26 cellular contexts compared by ENCODE assay signal in the genomic region with DNA sequence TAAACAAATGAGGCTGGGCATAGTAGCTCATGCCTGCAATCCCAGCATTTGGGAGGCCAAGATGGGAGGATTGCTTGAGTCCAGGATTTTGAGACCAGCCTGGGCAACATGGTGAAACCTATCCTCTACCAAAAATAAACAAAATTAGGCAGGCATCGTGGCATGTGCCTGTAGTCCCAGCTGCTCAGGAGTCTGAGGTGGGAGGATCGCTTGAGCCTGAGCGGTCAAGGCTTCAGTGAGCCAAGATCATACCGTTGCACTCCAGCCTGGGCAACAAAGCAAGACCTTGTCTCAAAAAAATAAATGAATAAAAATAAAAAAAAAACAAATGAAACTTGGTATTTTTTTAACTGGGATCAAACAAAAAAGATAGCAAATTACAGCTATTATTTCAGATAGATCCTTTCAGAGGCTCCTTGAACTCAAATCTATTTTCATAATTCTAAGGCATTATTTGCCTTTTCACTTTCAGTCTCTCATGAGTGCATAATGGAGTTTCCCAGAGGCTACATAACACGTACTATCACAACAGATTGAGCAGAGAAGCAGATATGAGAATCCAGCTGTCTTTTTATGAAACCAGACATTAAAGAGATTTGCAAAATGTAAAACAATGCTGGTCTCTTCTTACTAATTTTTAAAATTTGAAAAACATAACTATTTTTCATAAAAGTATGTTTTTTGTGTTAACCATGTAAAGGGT. TPM values are rescaled to one million over a fixed set of nuclear protein-coding genes. Genes with fewer than 3 reads are reported as not detected.
A peak's percentile ranks its signal among the peaks of the same experiment; 100 is the strongest.
DNase-seq lines count a peak whose midpoint lies in the region; ATAC-seq, FAIRE-seq and TF ChIP-seq lines count a peak whose summit lies in the region.
"Had no signal": no experiment of that assay in that cellular context is flagged by ENCODE, and none has a peak within 500 bp of the region (broad histone marks: within the 10 kb centered on the region; RNA-seq: fewer than 3 reads in every experiment).

No MANE protein-coding gene starts in this region.

- DNase-seq in GM12892 (ENCODE audit: insufficient read length) (no peak), naive B cell (no peak), pancreas (no peak), AG08395 (ENCODE audit: low spot score) (no peak), transverse colon (no peak)
- DNase-seq: activated CD4-positive, alpha-beta T cell treated with anti-CD3 and anti-CD28 coated beads for 36 hours; activated gamma-delta T cell; activated T-cell treated with anti-CD3 and anti-CD28 coated beads, Interleukin-2, amount 50 U/mL, for 24 hours; Caco-2; GDM1; NCI-H1105; NCI-H1930; NCI-H69; right cardiac atrium; stimulated activated CD4-positive, alpha-beta T cell treated with anti-CD3 and anti-CD28 coated beads, Interleukin-2, amount 100 ng/mL, for 48 hours; T-cell; upper lobe of left lung had no signal

- intact Hi-C loops in pancreas (cut with DNase I): no loop called here
- intact Hi-C loops in transverse colon (cut with DNase I; ENCODE audit: low total_unique reads): no loop called here

- peaks cover 9 to 17% of the 10 kb centered on the region in 2 donors for H3K36me3 Mint-ChIP-seq in naive B cell

- peaks cover 2 to 7% (median 4%) of the 10 kb centered on the region in 7 donors for H3K9me3 Mint-ChIP-seq in naive B cell
- H3K9me3 Mint-ChIP-seq: central memory CD8-positive, alpha-beta T cell; GM23338; neural crest cell had no signal

- H3K4me3 Mint-ChIP-seq in naive B cell: peak overlapping the region in 7 of 8 donors; percentile 6 to 73 (median 57)
- H3K4me3 Mint-ChIP-seq: activated CD4-positive, alpha-beta T cell treated with anti-CD3 and anti-CD28 coated beads for 36 hours; activated T-cell treated with anti-CD3 and anti-CD28 coated beads, Interleukin-2, amount 50 U/mL, for 24 hours; central memory CD8-positive, alpha-beta T cell; GM23338; neural crest cell; T-cell had no signal

- TF ChIP-seq POLR2A in GM12892 (IDR thresholded peaks at IDR 0.05; ENCODE audit: low read depth, low read length) (no peak), transverse colon (IDR thresholded peaks at IDR 0.05) (no peak)

- H3K9me3 ChIP-seq in pancreas (no peaks in the 10 kb centered on the region), transverse colon (no peaks in the 10 kb centered on the region)
- H3K9me3 ChIP-seq: Caco-2, SJSA1, upper lobe of left lung had no signal

- no peak for TF ChIP-seq EP300 in transverse colon (IDR thresholded peaks at IDR 0.05; ENCODE audit: low read depth)

- no peaks in the 10 kb centered on the region for H3K27me3 Mint-ChIP-seq in naive B cell
- H3K27me3 Mint-ChIP-seq: activated CD4-positive, alpha-beta T cell treated with anti-CD3 and anti-CD28 coated beads for 36 hours; activated T-cell treated with anti-CD3 and anti-CD28 coated beads, Interleukin-2, amount 50 U/mL, for 24 hours; central memory CD8-positive, alpha-beta T cell; T-cell had no signal

- ATAC-seq in GM18907 (IDR thresholded peaks at IDR 0.05; ENCODE audit: unreplicated experiment): peak; percentile 61
- peak; percentile 42 for ATAC-seq in HG02981 (IDR thresholded peaks at IDR 0.05; ENCODE audit: unreplicated experiment)
- peak; percentile 71 to 77 for ATAC-seq in naive B cell (ENCODE audit: low read depth in 2 of 2)
- ATAC-seq in pancreas: no peak
- ATAC-seq: activated CD4-positive, alpha-beta T cell treated with anti-CD3 and anti-CD28 coated beads for 36 hours; GM23338; right cardiac atrium; T-cell had no signal

- H3K4me1 ChIP-seq in pancreas (no peaks in the 10 kb centered on the region), transverse colon (peaks cover 0 to 8% (median 0%) of the 10 kb centered on the region in 4 donors)

- in situ Hi-C loops in transverse colon (cut with MboI; ENCODE audit: low pct_ligation_motif_present in 1 of 4, low pct_unique_long_range_greater_than_20kb in 1 of 4, low sequenced_read_pairs in 3 of 4): loop anchor here in 2 of 4 donors (25.0 kb wide), 2 partner anchors 163 to 238 kb away; a partner anchor contains a TSS

- H3K36me3 ChIP-seq in pancreas: no peaks in the 10 kb centered on the region
- H3K36me3 ChIP-seq in transverse colon: no peaks in the 10 kb centered on the region
- H3K36me3 ChIP-seq: SJSA1, upper lobe of left lung had no signal

- H3K27ac ChIP-seq in pancreas (no peak overlapping the region), transverse colon (no peak overlapping the region)
- H3K27ac ChIP-seq: BLaER1 treated with 17β-estradiol and CSF1 and Interleukin-3, amounts not matched to agents 10 nM and 100 nM; SJSA1; upper lobe of left lung had no signal

- peaks cover 51 to 86% (median 59%) of the 10 kb centered on the region in 3 donors for H3K4me1 Mint-ChIP-seq in naive B cell
- H3K4me1 Mint-ChIP-seq: GM23338 had no signal

- WGBS in pancreas, 2 donors: 87 to 92% methylated on average over 5 of the region's 5 CpGs
- 85 to 88% methylated on average over 5 of the region's 5 CpGs for WGBS in transverse colon (ENCODE audit: low coverage in 1 of 2), 2 donors

- H3K4me3 ChIP-seq in pancreas (no peak overlapping the region), transverse colon (no peak overlapping the region)
- H3K4me3 ChIP-seq: BLaER1 treated with 17β-estradiol and CSF1 and Interleukin-3, amounts not matched to agents 10 nM and 100 nM; GM23338; SJSA1; upper lobe of left lung had no signal

- peak; percentile 36 for FAIRE-seq in GM12892 (lab: Jason Lieb, UNC)
- FAIRE-seq in pancreas (lab: Jason Lieb, UNC): no peak
- FAIRE-seq: endometrium, frontal cortex had no signal

- TF ChIP-seq CTCF in pancreas (IDR thresholded peaks at IDR 0.05) (no peak), transverse colon (IDR thresholded peaks at IDR 0.05) (no peak)

- peak overlapping the region in 5 of 6 donors; percentile 41 to 96 (median 84) for H3K27ac Mint-ChIP-seq in naive B cell
- H3K27ac Mint-ChIP-seq: activated CD4-positive, alpha-beta T cell treated with anti-CD3 and anti-CD28 coated beads for 36 hours; activated T-cell treated with anti-CD3 and anti-CD28 coated beads, Interleukin-2, amount 50 U/mL, for 24 hours; GM23338 had no signal

- H3K27me3 ChIP-seq in pancreas: no peaks in the 10 kb centered on the region
- H3K27me3 ChIP-seq in transverse colon: no peaks in the 10 kb centered on the region
- H3K27me3 ChIP-seq: BLaER1 treated with 17β-estradiol and CSF1 and Interleukin-3, amounts not matched to agents 10 nM and 100 nM; SJSA1; upper lobe of left lung had no signal

RNA-seq across cellular contexts. Expression of a gene that starts 23.1 kb away (rescaled TPM):
- polyA plus RNA-seq in GM12892 (2012; ENCODE audit: missing spikeins): 4.3 TPM
- polyA plus RNA-seq in naive B cell (ENCODE audit: low read depth in 6 of 6) (1 to 10 TPM; 3.9 to 9.9 (median 7.8) TPM), pancreas (under 1 TPM; 0.11 to 0.33 TPM)
- total RNA-seq in pancreas (under 1 TPM in 5 of 6 donors, not detected in 1; 0.16 to 0.89 (median 0.46) TPM), transverse colon (1 to 10 TPM in 1 of 4 donors, under 1 TPM in 1, not detected in 2; 0.95 to 1.1 TPM)

RNA-seq across cellular contexts. Expression of a gene that starts 24.4 kb away (rescaled TPM):
- polyA plus RNA-seq in GM12892 (2012; ENCODE audit: missing spikeins): 17.2 TPM
- 100 to 1,000 TPM; 133 to 176 (median 152) TPM for polyA plus RNA-seq in naive B cell (ENCODE audit: low read depth in 6 of 6)
- total RNA-seq in pancreas: 10 to 100 TPM; 15.3 to 37.8 (median 22.3) TPM
- 10 to 100 TPM in 1 of 2 donors, 1 to 10 TPM in 1; 7.9 to 24.7 TPM for polyA plus RNA-seq in pancreas
- 10 to 100 TPM; 20.9 to 34.8 (median 29.9) TPM for total RNA-seq in transverse colon

Comparison
In these comparisons a context has a peak if more than half of its experiments do, and no peak if none do; other contexts are left out.
1. ATAC-seq: peak in GM18907 (single experiment), HG02981 (single experiment) and naive B cell (2 of 2); none in pancreas (0 of 4).